Comparison of ENCODE assay signal across 14 cellular contexts in genomic region chr2:227703280-227703732, GRCh38. TPM values are rescaled to one million over a fixed set of nuclear protein-coding genes. Genes with fewer than 3 reads are reported as not detected.
DNase-seq lines count a peak whose midpoint lies in the region; ATAC-seq, FAIRE-seq and TF ChIP-seq lines count a peak whose summit lies in the region.
"Had no signal": no experiment of that assay in that cellular context is flagged by ENCODE, and none has a peak within 500 bp of the region (broad histone marks: within the 10 kb centered on the region; RNA-seq: fewer than 3 reads in every experiment).

No MANE protein-coding gene starts in this region.

- no TSS peak for BruUV-seq in mammary epithelial cell (replicated peaks; lab: Mats Ljungman, UMichigan)
- no TSS peak for BruUV-seq in HepG2 (replicated peaks; lab: Mats Ljungman, UMichigan)

- no peaks in the 10 kb centered on the region for H3K9me3 ChIP-seq in mammary epithelial cell (replicated peaks; ENCODE audit: insufficient read depth, low read length)
- H3K9me3 ChIP-seq in HepG2 (ENCODE audit: low read length) = no peaks in the 10 kb centered on the region
- H3K9me3 ChIP-seq: neutrophil had no signal

- H3K9ac ChIP-seq in mammary epithelial cell (ENCODE audit: insufficient read depth, low read length) (no peak overlapping the region), HepG2 (ENCODE audit: insufficient read depth, low read depth, low read length) (no peak overlapping the region)

- DNase-seq in AG08395 (ENCODE audit: low spot score) = peak; percentile 14
- DNase-seq in HuH-7.5 (ENCODE audit: low spot score) = peak; percentile 52
- peak; percentile 61 for DNase-seq in mammary epithelial cell
- DNase-seq in HepG2 (ENCODE audit: low spot score) = peak; percentile 55
- no peak for DNase-seq in NCI-H1048 (lab: John Stamatoyannopoulos, UW)
- no peak for DNase-seq in lower leg skin (ENCODE audit: low spot score in 2 of 2)
- DNase-seq in cerebellar nuclear complex (lab: John Stamatoyannopoulos, UW) = no peak
- DNase-seq: activated CD4-positive, CD25-positive, alpha-beta regulatory T cell; NCI-H146; stimulated activated CD4-positive, alpha-beta T cell treated with anti-CD3 and anti-CD28 coated beads, Interleukin-2, amount 100 ng/mL, for 48 hours had no signal

- no peaks in the 10 kb centered on the region for H4K20me1 ChIP-seq in mammary epithelial cell (ENCODE audit: insufficient read depth, low read length)
- H4K20me1 ChIP-seq in HepG2 (ENCODE audit: insufficient read depth, low read length) = no peaks in the 10 kb centered on the region

- FAIRE-seq in HepG2 (lab: Jason Lieb, UNC) = peak; percentile 18
- FAIRE-seq: RCC 7860 had no signal

- TF ChIP-seq EP300 in HepG2 (IDR thresholded peaks at IDR 0.05; ENCODE audit: low read depth in 2 of 2, low read length in 2 of 2) (peak in 1 of 2 experiments; percentile 31; a peak in 1 of 4 replicates), HepG2 (CRISPR knock-in tag; IDR thresholded peaks at IDR 0.05; ENCODE audit: borderline replicate concordance) (no peak)

- peak; percentile 71 for ATAC-seq in HepG2
- no peak for ATAC-seq in GM19463 (IDR thresholded peaks at IDR 0.05; ENCODE audit: unreplicated experiment)

- H3K79me2 ChIP-seq in mammary epithelial cell (ENCODE audit: insufficient read depth, low read length) (no peaks in the 10 kb centered on the region), HepG2 (ENCODE audit: insufficient read depth, low read length) (no peaks in the 10 kb centered on the region)

- no peak for TF ChIP-seq POLR2A in HepG2 (IDR thresholded peaks at IDR 0.05; ENCODE audit: insufficient read depth in 1 of 2, low read depth in 2 of 2, low read length in 2 of 2)
- TF ChIP-seq POLR2A in lower leg skin (IDR thresholded peaks at IDR 0.05) = no peak

- H3K27me3 ChIP-seq in mammary epithelial cell (ENCODE audit: insufficient read depth, low read length) (no peaks in the 10 kb centered on the region), HepG2 (ENCODE audit: control insufficient read depth in 1 of 2, insufficient read depth in 2 of 2, low read length in 2 of 2) (no peaks in the 10 kb centered on the region)

- H3K36me3 ChIP-seq in mammary epithelial cell (ENCODE audit: insufficient read depth, low read length) = no peaks in the 10 kb centered on the region
- no peaks in the 10 kb centered on the region for H3K36me3 ChIP-seq in HepG2 (replicated peaks in 1 of 2; ENCODE audit: control insufficient read depth in 1 of 2, insufficient read depth in 2 of 2, low read length in 2 of 2)
- H3K36me3 ChIP-seq: neutrophil had no signal

- dilution Hi-C loops in mammary epithelial cell (cut with HindIII; ENCODE audit: low sequenced_read_pairs) = no loop called here

- H3K4me2 ChIP-seq in mammary epithelial cell (ENCODE audit: insufficient read depth, low read depth, low read length) (peak overlapping the region; percentile 63), HepG2 (ENCODE audit: low read depth, low read length) (0 out of 2 replicates have a peak overlapping the region, but pooled peaks have one; percentile 14)

- H3K4me1 ChIP-seq in mammary epithelial cell (ENCODE audit: insufficient read depth, low read length) (peaks cover 20% of the 10 kb centered on the region), HepG2 (ENCODE audit: insufficient read depth, low read length) (peaks cover 30% of the 10 kb centered on the region)

- WGBS in mammary epithelial cell (ENCODE audit: low coverage, missing lambda C conversion rate) = 0% methylated on average over 4 of the region's 4 CpGs
- 11% methylated on average over 4 of the region's 4 CpGs for whole genome bisulfite sequencing in HepG2 (ENCODE audit: low lambda C conversion rate)
- 27 to 30% methylated on average over 4 of the region's 4 CpGs for WGBS in lower leg skin, 2 donors

- no peak overlapping the region for H3K4me3 ChIP-seq in mammary epithelial cell (replicated peaks in 1 of 3; ENCODE audit: insufficient read depth in 1 of 3, low read depth in 2 of 3, low read length in 3 of 3)
- no peak overlapping the region for H3K4me3 ChIP-seq in HepG2 (replicated peaks in 1 of 3; ENCODE audit: insufficient read depth in 1 of 3, low read depth in 2 of 3, low read length in 3 of 3)
- H3K4me3 ChIP-seq in lower leg skin (ENCODE audit: low read depth, poor library complexity, severe bottlenecking) = no peak overlapping the region

- H2AFZ ChIP-seq in mammary epithelial cell (ENCODE audit: low read depth, low read length) (peak overlapping the region; percentile 18), HepG2 (ENCODE audit: low read length) (no peak overlapping the region)

- CTCF ChIA-PET in mammary epithelial cell (lab: Charles Lee; ENCODE audit: low non-redundant PET) = no interaction called here
- CTCF ChIA-PET in HepG2 (lab: Yijun Ruan, JAX; ENCODE audit: low intra/inter-chr PET ratio, low total read pairs) = no interaction called here

- POLR2A ChIA-PET in HepG2 (lab: Yijun Ruan, JAX) = no interaction called here

- TF ChIP-seq CTCF in mammary epithelial cell (conservative IDR thresholded peaks at IDR 0.05 in 1 of 2, IDR thresholded peaks at IDR 0.05 in 1 of 2; ENCODE audit: extremely low read depth in 1 of 2, insufficient read depth in 1 of 2, low read depth in 1 of 2, low read length in 2 of 2) (no peak), HepG2 (CRISPR knock-in tag; IDR thresholded peaks at IDR 0.05) (no peak), lower leg skin (IDR thresholded peaks at IDR 0.05) (no peak)

- H3K27ac ChIP-seq in mammary epithelial cell (ENCODE audit: insufficient read depth, low read depth, low read length) (no peak overlapping the region), HepG2 (ENCODE audit: extremely low read length, insufficient read depth, low read length) (no peak overlapping the region)
- H3K27ac ChIP-seq: neutrophil had no signal

- intact Hi-C loops in mammary epithelial cell (cut with micrococcal nuclease) (no loop called here), HepG2 (cut with micrococcal nuclease; ENCODE audit: unreplicated experiment) (no loop called here), lower leg skin (cut with DNase I; ENCODE audit: low total_unique reads) (no loop called here)

- no peak for TF ChIP-seq RAD21 in HepG2 (CRISPR knock-in tag; IDR thresholded peaks at IDR 0.05)

- in situ Hi-C loops in mammary epithelial cell (cut with MboI; ENCODE audit: low sequenced_read_pairs in 2 of 2) (no loop called here), HepG2 (cut with HindIII; ENCODE audit: extremely low pct_ligation_motif_present, low pct_unique_long_range_greater_than_20kb) (no loop called here)

RNA-seq across cellular contexts. Expression of gene SLC19A3, which starts 14.5 kb away (rescaled TPM):
- total RNA-seq in mammary epithelial cell = under 1 TPM; 0.35 to 0.83 TPM
- 0.08 TPM for polyA plus RNA-seq in mammary epithelial cell
- polyA minus RNA-seq in mammary epithelial cell = not detected
- total RNA-seq in HepG2 (2016; rRNA removed; fragmentation: Illumina TruSeq; extraction: Trizol) = 1.7 and 2.3 TPM in 2 replicates
- 0.40 and 0.44 TPM in 2 replicates for total RNA-seq in HepG2 (2016; cell fraction: cytosol; rRNA removed; fragmentation: Illumina TruSeq; extraction: Trizol; ENCODE audit: low read depth)
- total RNA-seq in HepG2 (2016; cell fraction: insoluble cytoplasmic fraction; rRNA removed; fragmentation: Illumina TruSeq; extraction: Trizol) = 1.7 and 2.5 TPM in 2 replicates
- total RNA-seq in HepG2 (2016; cell fraction: membrane; rRNA removed; fragmentation: Illumina TruSeq; extraction: Trizol) = 0.69 and 1.3 TPM in 2 replicates
- 2.8 and 4.0 TPM in 2 replicates for total RNA-seq in HepG2 (2016; cell fraction: nucleus; rRNA removed; fragmentation: Illumina TruSeq; extraction: Trizol)
- 3.4 and 5.2 TPM in 2 replicates for polyA plus RNA-seq in HepG2 (2011; rRNA removed)
- polyA plus RNA-seq in HepG2 (2011; cell fraction: cytosol; rRNA removed) = 3.1 and 3.4 TPM in 2 replicates
- polyA plus RNA-seq in HepG2 (2011; cell fraction: nucleus; rRNA removed) = 3.5 and 5.3 TPM in 2 replicates
- polyA plus RNA-seq in HepG2 (2012) = 2.3 and 10.9 TPM in 2 replicates
- 0.23 and 0.26 TPM in 2 replicates for polyA plus RNA-seq in HepG2 (2016; cell fraction: cytosol; fragmentation: Illumina TruSeq; extraction: Trizol; ENCODE audit: low read depth)
- polyA plus RNA-seq in HepG2 (2016; cell fraction: insoluble cytoplasmic fraction; fragmentation: Illumina TruSeq; extraction: Trizol; ENCODE audit: low read depth) = 1.1 and 1.2 TPM in 2 replicates
- 0.42 and 0.55 TPM in 2 replicates for polyA plus RNA-seq in HepG2 (2016; cell fraction: membrane; fragmentation: Illumina TruSeq; extraction: Trizol; ENCODE audit: low read depth)
- polyA plus RNA-seq in HepG2 (2016; cell fraction: nucleus; fragmentation: Illumina TruSeq; extraction: Trizol; ENCODE audit: insufficient read depth, low read depth) = 5.3 and 5.6 TPM in 2 replicates
- polyA minus RNA-seq in HepG2 (2011; rRNA and poly(A)+ RNA removed; ENCODE audit: low replicate concordance) = 17.4 TPM in 1 of 2 replicates, not detected in the other
- polyA minus RNA-seq in HepG2 (2011; cell fraction: cytosol; rRNA and poly(A)+ RNA removed) = 2.5 and 2.8 TPM in 2 replicates
- 6.3 and 7.0 TPM in 2 replicates for polyA minus RNA-seq in HepG2 (2011; cell fraction: nucleus; rRNA and poly(A)+ RNA removed)
- 1 to 10 TPM in 3 of 4 donors, under 1 TPM in 1; 0.47 to 5.6 (median 2.9) TPM for total RNA-seq in lower leg skin

RNA-seq across cellular contexts. Expression of gene SCYGR6, which starts 21.3 kb away (rescaled TPM):
- total RNA-seq in mammary epithelial cell = not detected
- polyA plus RNA-seq in mammary epithelial cell = not detected
- polyA minus RNA-seq in mammary epithelial cell = not detected
- total RNA-seq in HepG2 (2016; rRNA removed; fragmentation: Illumina TruSeq; extraction: Trizol) = not detected in 2 replicates
- not detected in 2 replicates for total RNA-seq in HepG2 (2016; cell fraction: cytosol; rRNA removed; fragmentation: Illumina TruSeq; extraction: Trizol; ENCODE audit: low read depth)
- not detected in 2 replicates for total RNA-seq in HepG2 (2016; cell fraction: insoluble cytoplasmic fraction; rRNA removed; fragmentation: Illumina TruSeq; extraction: Trizol)
- total RNA-seq in HepG2 (2016; cell fraction: membrane; rRNA removed; fragmentation: Illumina TruSeq; extraction: Trizol) = not detected in 2 replicates
- total RNA-seq in HepG2 (2016; cell fraction: nucleus; rRNA removed; fragmentation: Illumina TruSeq; extraction: Trizol) = not detected in 2 replicates
- not detected in 2 replicates for polyA plus RNA-seq in HepG2 (2011; rRNA removed)
- polyA plus RNA-seq in HepG2 (2011; cell fraction: cytosol; rRNA removed) = not detected in 2 replicates
- not detected in 2 replicates for polyA plus RNA-seq in HepG2 (2011; cell fraction: nucleus; rRNA removed)
- not detected in 2 replicates for polyA plus RNA-seq in HepG2 (2012)
- not detected in 2 replicates for polyA plus RNA-seq in HepG2 (2016; cell fraction: cytosol; fragmentation: Illumina TruSeq; extraction: Trizol; ENCODE audit: low read depth)
- polyA plus RNA-seq in HepG2 (2016; cell fraction: insoluble cytoplasmic fraction; fragmentation: Illumina TruSeq; extraction: Trizol; ENCODE audit: low read depth) = not detected in 2 replicates
- not detected in 2 replicates for polyA plus RNA-seq in HepG2 (2016; cell fraction: membrane; fragmentation: Illumina TruSeq; extraction: Trizol; ENCODE audit: low read depth)
- not detected in 2 replicates for polyA plus RNA-seq in HepG2 (2016; cell fraction: nucleus; fragmentation: Illumina TruSeq; extraction: Trizol; ENCODE audit: insufficient read depth, low read depth)
- polyA minus RNA-seq in HepG2 (2011; rRNA and poly(A)+ RNA removed; ENCODE audit: low replicate concordance) = not detected in 2 replicates
- not detected in 2 replicates for polyA minus RNA-seq in HepG2 (2011; cell fraction: cytosol; rRNA and poly(A)+ RNA removed)
- not detected in 2 replicates for polyA minus RNA-seq in HepG2 (2011; cell fraction: nucleus; rRNA and poly(A)+ RNA removed)
- 10 to 100 TPM in 1 of 4 donors, not detected in 3; 22.9 TPM for total RNA-seq in lower leg skin
- total RNA-seq: dermis microvascular lymphatic vessel endothelial cell had no signal

RNA-seq across cellular contexts. Expression of gene SCYGR7, which starts 24.8 kb away (rescaled TPM):
- total RNA-seq in mammary epithelial cell = not detected
- not detected for polyA plus RNA-seq in mammary epithelial cell
- polyA minus RNA-seq in mammary epithelial cell = not detected
- total RNA-seq in HepG2 (2016; rRNA removed; fragmentation: Illumina TruSeq; extraction: Trizol) = not detected in 2 replicates
- not detected in 2 replicates for total RNA-seq in HepG2 (2016; cell fraction: cytosol; rRNA removed; fragmentation: Illumina TruSeq; extraction: Trizol; ENCODE audit: low read depth)
- not detected in 2 replicates for total RNA-seq in HepG2 (2016; cell fraction: insoluble cytoplasmic fraction; rRNA removed; fragmentation: Illumina TruSeq; extraction: Trizol)
- not detected in 2 replicates for total RNA-seq in HepG2 (2016; cell fraction: membrane; rRNA removed; fragmentation: Illumina TruSeq; extraction: Trizol)
- total RNA-seq in HepG2 (2016; cell fraction: nucleus; rRNA removed; fragmentation: Illumina TruSeq; extraction: Trizol) = not detected in 2 replicates
- polyA plus RNA-seq in HepG2 (2011; rRNA removed) = not detected in 2 replicates
- polyA plus RNA-seq in HepG2 (2011; cell fraction: cytosol; rRNA removed) = not detected in 2 replicates
- not detected in 2 replicates for polyA plus RNA-seq in HepG2 (2011; cell fraction: nucleus; rRNA removed)
- not detected in 2 replicates for polyA plus RNA-seq in HepG2 (2012)
- not detected in 2 replicates for polyA plus RNA-seq in HepG2 (2016; cell fraction: cytosol; fragmentation: Illumina TruSeq; extraction: Trizol; ENCODE audit: low read depth)
- polyA plus RNA-seq in HepG2 (2016; cell fraction: insoluble cytoplasmic fraction; fragmentation: Illumina TruSeq; extraction: Trizol; ENCODE audit: low read depth) = not detected in 2 replicates
- polyA plus RNA-seq in HepG2 (2016; cell fraction: membrane; fragmentation: Illumina TruSeq; extraction: Trizol; ENCODE audit: low read depth) = not detected in 2 replicates
- polyA plus RNA-seq in HepG2 (2016; cell fraction: nucleus; fragmentation: Illumina TruSeq; extraction: Trizol; ENCODE audit: insufficient read depth, low read depth) = not detected in 2 replicates
- not detected in 2 replicates for polyA minus RNA-seq in HepG2 (2011; rRNA and poly(A)+ RNA removed; ENCODE audit: low replicate concordance)
- polyA minus RNA-seq in HepG2 (2011; cell fraction: cytosol; rRNA and poly(A)+ RNA removed) = not detected in 2 replicates
- not detected in 2 replicates for polyA minus RNA-seq in HepG2 (2011; cell fraction: nucleus; rRNA and poly(A)+ RNA removed)
- 10 to 100 TPM in 1 of 4 donors, not detected in 3; 18.7 TPM for total RNA-seq in lower leg skin
- total RNA-seq: dermis microvascular lymphatic vessel endothelial cell had no signal

RNA-seq across cellular contexts. Expression of gene SCYGR5, which starts 36.7 kb away (rescaled TPM):
- total RNA-seq in mammary epithelial cell = not detected
- not detected for polyA plus RNA-seq in mammary epithelial cell
- not detected for polyA minus RNA-seq in mammary epithelial cell
- not detected in 2 replicates for total RNA-seq in HepG2 (2016; rRNA removed; fragmentation: Illumina TruSeq; extraction: Trizol)
- not detected in 2 replicates for total RNA-seq in HepG2 (2016; cell fraction: cytosol; rRNA removed; fragmentation: Illumina TruSeq; extraction: Trizol; ENCODE audit: low read depth)
- total RNA-seq in HepG2 (2016; cell fraction: insoluble cytoplasmic fraction; rRNA removed; fragmentation: Illumina TruSeq; extraction: Trizol) = not detected in 2 replicates
- not detected in 2 replicates for total RNA-seq in HepG2 (2016; cell fraction: membrane; rRNA removed; fragmentation: Illumina TruSeq; extraction: Trizol)
- total RNA-seq in HepG2 (2016; cell fraction: nucleus; rRNA removed; fragmentation: Illumina TruSeq; extraction: Trizol) = not detected in 2 replicates
- polyA plus RNA-seq in HepG2 (2011; rRNA removed) = not detected in 2 replicates
- polyA plus RNA-seq in HepG2 (2011; cell fraction: cytosol; rRNA removed) = not detected in 2 replicates
- not detected in 2 replicates for polyA plus RNA-seq in HepG2 (2011; cell fraction: nucleus; rRNA removed)
- polyA plus RNA-seq in HepG2 (2012) = not detected in 2 replicates
- polyA plus RNA-seq in HepG2 (2016; cell fraction: cytosol; fragmentation: Illumina TruSeq; extraction: Trizol; ENCODE audit: low read depth) = not detected in 2 replicates
- not detected in 2 replicates for polyA plus RNA-seq in HepG2 (2016; cell fraction: insoluble cytoplasmic fraction; fragmentation: Illumina TruSeq; extraction: Trizol; ENCODE audit: low read depth)
- polyA plus RNA-seq in HepG2 (2016; cell fraction: membrane; fragmentation: Illumina TruSeq; extraction: Trizol; ENCODE audit: low read depth) = not detected in 2 replicates
- polyA plus RNA-seq in HepG2 (2016; cell fraction: nucleus; fragmentation: Illumina TruSeq; extraction: Trizol; ENCODE audit: insufficient read depth, low read depth) = not detected in 2 replicates
- polyA minus RNA-seq in HepG2 (2011; rRNA and poly(A)+ RNA removed; ENCODE audit: low replicate concordance) = not detected in 2 replicates
- not detected in 2 replicates for polyA minus RNA-seq in HepG2 (2011; cell fraction: cytosol; rRNA and poly(A)+ RNA removed)
- not detected in 2 replicates for polyA minus RNA-seq in HepG2 (2011; cell fraction: nucleus; rRNA and poly(A)+ RNA removed)
- total RNA-seq in lower leg skin = not detected
- total RNA-seq: dermis microvascular lymphatic vessel endothelial cell had no signal

RNA-seq across cellular contexts. Expression of gene SCYGR8, which starts 42.4 kb away (rescaled TPM):
- total RNA-seq in mammary epithelial cell (not detected), HepG2 (2016; rRNA removed; fragmentation: Illumina TruSeq; extraction: Trizol) (not detected in 2 replicates), lower leg skin (10 to 100 TPM in 1 of 4 donors, not detected in 3; 13.4 TPM)
- polyA plus RNA-seq in mammary epithelial cell (not detected), HepG2 (2011; rRNA removed) (not detected in 2 replicates)
- not detected for polyA minus RNA-seq in mammary epithelial cell
- total RNA-seq in HepG2 (2016; cell fraction: cytosol; rRNA removed; fragmentation: Illumina TruSeq; extraction: Trizol; ENCODE audit: low read depth) = not detected in 2 replicates
- not detected in 2 replicates for total RNA-seq in HepG2 (2016; cell fraction: insoluble cytoplasmic fraction; rRNA removed; fragmentation: Illumina TruSeq; extraction: Trizol)
- total RNA-seq in HepG2 (2016; cell fraction: membrane; rRNA removed; fragmentation: Illumina TruSeq; extraction: Trizol) = not detected in 2 replicates
- total RNA-seq in HepG2 (2016; cell fraction: nucleus; rRNA removed; fragmentation: Illumina TruSeq; extraction: Trizol) = not detected in 2 replicates
- polyA plus RNA-seq in HepG2 (2011; cell fraction: cytosol; rRNA removed) = not detected in 2 replicates
- polyA plus RNA-seq in HepG2 (2011; cell fraction: nucleus; rRNA removed) = not detected in 2 replicates
- polyA plus RNA-seq in HepG2 (2012) = not detected in 2 replicates
- not detected in 2 replicates for polyA plus RNA-seq in HepG2 (2016; cell fraction: cytosol; fragmentation: Illumina TruSeq; extraction: Trizol; ENCODE audit: low read depth)
- not detected in 2 replicates for polyA plus RNA-seq in HepG2 (2016; cell fraction: insoluble cytoplasmic fraction; fragmentation: Illumina TruSeq; extraction: Trizol; ENCODE audit: low read depth)
- not detected in 2 replicates for polyA plus RNA-seq in HepG2 (2016; cell fraction: membrane; fragmentation: Illumina TruSeq; extraction: Trizol; ENCODE audit: low read depth)
- not detected in 2 replicates for polyA plus RNA-seq in HepG2 (2016; cell fraction: nucleus; fragmentation: Illumina TruSeq; extraction: Trizol; ENCODE audit: insufficient read depth, low read depth)
- not detected in 2 replicates for polyA minus RNA-seq in HepG2 (2011; rRNA and poly(A)+ RNA removed; ENCODE audit: low replicate concordance)
- not detected in 2 replicates for polyA minus RNA-seq in HepG2 (2011; cell fraction: cytosol; rRNA and poly(A)+ RNA removed)
- polyA minus RNA-seq in HepG2 (2011; cell fraction: nucleus; rRNA and poly(A)+ RNA removed) = not detected in 2 replicates
- total RNA-seq: dermis microvascular lymphatic vessel endothelial cell had no signal

Comparison
In these comparisons a context has a peak if more than half of its experiments do, and no peak if none do; other contexts are left out.
1. DNase-seq: peak in AG08395 (single experiment), HuH-7.5 (single experiment), mammary epithelial cell (single experiment) and HepG2 (single experiment); none in NCI-H1048 (single experiment), lower leg skin (0 of 2) and cerebellar nuclear complex (0 of 2).